Comparison of ENCODE assay signal across 33 cellular contexts in the genomic region with DNA sequence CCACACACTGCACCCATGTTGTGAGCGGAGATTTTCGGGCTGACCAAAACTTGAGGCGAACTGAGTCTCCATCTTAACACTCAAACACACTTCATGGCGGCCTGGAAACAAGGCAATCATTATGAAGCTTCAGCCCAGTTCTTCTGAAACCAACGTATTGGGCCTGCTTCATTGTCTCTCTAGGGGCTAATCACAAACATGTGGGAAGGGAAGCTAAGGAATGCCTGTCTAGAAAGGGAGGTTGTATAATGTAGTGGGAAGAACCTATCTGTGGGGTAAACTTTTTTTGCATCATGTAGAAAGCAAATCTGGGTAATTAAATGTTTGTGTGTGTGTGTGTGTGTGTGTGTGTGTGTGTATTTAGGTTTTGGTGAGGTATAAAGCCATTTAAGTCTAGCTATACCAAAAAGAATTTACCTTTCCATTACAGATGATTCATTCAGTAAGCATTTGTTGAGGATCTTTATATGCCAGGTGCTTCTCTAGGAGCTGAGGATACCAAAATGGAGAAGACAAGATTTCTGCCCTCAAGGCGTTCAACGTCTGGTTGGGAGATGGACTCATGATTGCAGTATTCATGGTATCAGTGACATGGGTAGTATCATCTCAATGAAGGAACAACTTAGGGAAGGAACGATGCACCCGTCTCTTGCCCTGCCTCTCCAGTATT. TPM values are rescaled to one million over a fixed set of nuclear protein-coding genes. Genes with fewer than 3 reads are reported as not detected.
"Had no signal": no experiment of that assay in that cellular context is flagged by ENCODE, and none has a peak within 500 bp of the region (broad histone marks: within the 10 kb centered on the region; RNA-seq: fewer than 3 reads in every experiment).

No MANE protein-coding gene starts in this region.

- H3K36me3 ChIP-seq: esophagus squamous epithelium, lower lobe of right lung, pancreas, prostate gland, upper lobe of left lung had no signal

- H3K27ac Mint-ChIP-seq: activated B cell treated with CpG ODN at 0.5 μM for 24 hours; activated CD8-positive, alpha-beta memory T cell treated with anti-CD3 and anti-CD28 coated beads, Interleukin-2, amount 10 ng/mL, durations not matched to agents 7 days and 5 days; activated CD8-positive, alpha-beta T cell treated with anti-CD3 and anti-CD28 coated beads, Interleukin-2, amount 10 ng/mL, durations not matched to agents 7 days and 5 days; activated naive CD4-positive, alpha-beta T cell treated with anti-CD3 and anti-CD28 coated beads, Interleukin-2, amount 50 U/mL, for 24 hours; activated naive CD8-positive, alpha-beta T cell treated with anti-CD3 and anti-CD28 coated beads, Interleukin-2, amount 50 U/mL, for 24 hours; activated T-helper 2 cell treated with anti-CD3 and anti-CD28 coated beads, Interferon-gamma antibody, Interleukin-2, Interleukin-4, amounts not matched to agents 10 μg/mL and 5 μg/mL and 100 μg/mL, durations not matched to agents 14 hours and 24 hours and 36 hours; endodermal cell; immature natural killer cell; stimulated activated memory B cell treated with anti-CD40 and anti-IgM and Interleukin-4, amounts not matched to agents 10 μg/mL and 1 μg/mL and 100 μg/mL, for 72 hours; stimulated activated naive CD8-positive, alpha-beta T cell treated with anti-CD3 and anti-CD28 coated beads, Interleukin-15, amount 100 ng/mL, for 72 hours; T-helper 17 cell had no signal

- H3K9me3 ChIP-seq: esophagus squamous epithelium, left lung, lower lobe of right lung, pancreas, prostate gland, upper lobe of left lung had no signal

- ATAC-seq: activated CD8-positive, alpha-beta memory T cell treated with anti-CD3 and anti-CD28 coated beads, Interleukin-2, amount 10 ng/mL, durations not matched to agents 7 days and 5 days; activated CD8-positive, alpha-beta T cell treated with anti-CD3 and anti-CD28 coated beads, Interleukin-2, amount 10 ng/mL, durations not matched to agents 7 days and 5 days; activated naive CD8-positive, alpha-beta T cell treated with anti-CD3 and anti-CD28 coated beads, Interleukin-2, amount 50 U/mL, for 24 hours; left lung; lower lobe of right lung; pancreas; sciatic nerve; stimulated activated memory B cell treated with anti-CD40 and anti-IgM and Interleukin-4, amounts not matched to agents 10 μg/mL and 1 μg/mL and 100 μg/mL, for 72 hours; stimulated activated naive CD8-positive, alpha-beta T cell treated with anti-CD3 and anti-CD28 coated beads, Interleukin-15, amount 100 ng/mL, for 72 hours; T-helper 17 cell had no signal

- DNase-seq: activated B cell treated with CpG ODN at 0.5 μM for 24 hours; activated CD4-positive, alpha-beta T cell treated with anti-CD3 and anti-CD28 coated beads, Interleukin-2, amount 50 U/mL, for 1 hour; activated CD8-positive, alpha-beta memory T cell treated with anti-CD3 and anti-CD28 coated beads, Interleukin-2, amount 10 ng/mL, durations not matched to agents 7 days and 5 days; activated CD8-positive, alpha-beta T cell treated with anti-CD3 and anti-CD28 coated beads, Interleukin-2, amount 10 ng/mL, durations not matched to agents 7 days and 5 days; activated naive CD8-positive, alpha-beta T cell treated with anti-CD3 and anti-CD28 coated beads, Interleukin-2, amount 50 U/mL, for 24 hours; activated T-cell treated with anti-CD3 and anti-CD28 coated beads, Interleukin-2, amount 50 U/mL, for 48 hours; amygdala; central memory CD4-positive, alpha-beta T cell; endodermal cell; esophagus squamous epithelium; head of caudate nucleus; hippocampal formation; immature natural killer cell; kidney glomerular epithelial cell; left lung; lower lobe of right lung; nucleus accumbens; pancreas; retina; stimulated activated CD4-positive, alpha-beta T cell treated with anti-CD3 and anti-CD28 coated beads, Interleukin-12 subunit alpha, Interleukin-12 subunit beta, amount 100 ng/mL, for 4 hours; stimulated activated CD4-positive, alpha-beta T cell treated with anti-CD3 and anti-CD28 coated beads, Interleukin-4, amount 100 ng/mL, for 24 hours; stimulated activated naive CD8-positive, alpha-beta T cell treated with anti-CD3 and anti-CD28 coated beads, Interleukin-15, amount 100 ng/mL, for 72 hours; substantia nigra; SW 1271; T-helper 17 cell; upper lobe of left lung had no signal

- H3K4me3 Mint-ChIP-seq: activated B cell treated with CpG ODN at 0.5 μM for 24 hours; activated CD8-positive, alpha-beta memory T cell treated with anti-CD3 and anti-CD28 coated beads, Interleukin-2, amount 10 ng/mL, durations not matched to agents 7 days and 5 days; activated CD8-positive, alpha-beta T cell treated with anti-CD3 and anti-CD28 coated beads, Interleukin-2, amount 10 ng/mL, durations not matched to agents 7 days and 5 days; activated naive CD4-positive, alpha-beta T cell treated with anti-CD3 and anti-CD28 coated beads, Interleukin-2, amount 50 U/mL, for 24 hours; activated naive CD8-positive, alpha-beta T cell treated with anti-CD3 and anti-CD28 coated beads, Interleukin-2, amount 50 U/mL, for 24 hours; endodermal cell; immature natural killer cell; stimulated activated memory B cell treated with anti-CD40 and anti-IgM and Interleukin-4, amounts not matched to agents 10 μg/mL and 1 μg/mL and 100 μg/mL, for 72 hours; stimulated activated naive CD8-positive, alpha-beta T cell treated with anti-CD3 and anti-CD28 coated beads, Interleukin-15, amount 100 ng/mL, for 72 hours; T-helper 17 cell had no signal

- H3K4me3 ChIP-seq: esophagus squamous epithelium, left lung, lower lobe of right lung, pancreas, prostate gland, skin epidermis, upper lobe of left lung had no signal

- H3K4me1 Mint-ChIP-seq: activated B cell treated with CpG ODN at 0.5 μM for 24 hours; activated CD8-positive, alpha-beta memory T cell treated with anti-CD3 and anti-CD28 coated beads, Interleukin-2, amount 10 ng/mL, durations not matched to agents 7 days and 5 days; activated naive CD4-positive, alpha-beta T cell treated with anti-CD3 and anti-CD28 coated beads, Interleukin-2, amount 50 U/mL, for 24 hours; immature natural killer cell; stimulated activated memory B cell treated with anti-CD40 and anti-IgM and Interleukin-4, amounts not matched to agents 10 μg/mL and 1 μg/mL and 100 μg/mL, for 72 hours; stimulated activated naive CD8-positive, alpha-beta T cell treated with anti-CD3 and anti-CD28 coated beads, Interleukin-15, amount 100 ng/mL, for 72 hours; T-helper 17 cell had no signal

- H3K27me3 ChIP-seq: esophagus squamous epithelium, pancreas, upper lobe of left lung had no signal

- H3K9me3 Mint-ChIP-seq: activated B cell treated with CpG ODN at 0.5 μM for 24 hours; activated naive CD4-positive, alpha-beta T cell treated with anti-CD3 and anti-CD28 coated beads, Interleukin-2, amount 50 U/mL, for 24 hours; activated naive CD8-positive, alpha-beta T cell treated with anti-CD3 and anti-CD28 coated beads, Interleukin-2, amount 50 U/mL, for 24 hours; activated T-helper 2 cell treated with anti-CD3 and anti-CD28 coated beads, Interferon-gamma antibody, Interleukin-2, Interleukin-4, amounts not matched to agents 10 μg/mL and 5 μg/mL and 100 μg/mL, durations not matched to agents 14 hours and 24 hours and 36 hours; endodermal cell; immature natural killer cell; stimulated activated memory B cell treated with anti-CD40 and anti-IgM and Interleukin-4, amounts not matched to agents 10 μg/mL and 1 μg/mL and 100 μg/mL, for 72 hours; stimulated activated naive CD8-positive, alpha-beta T cell treated with anti-CD3 and anti-CD28 coated beads, Interleukin-15, amount 100 ng/mL, for 72 hours had no signal

- H3K27ac ChIP-seq: epithelial cell of prostate, esophagus squamous epithelium, left lung, lower lobe of right lung, pancreas, prostate gland, skin epidermis, upper lobe of left lung had no signal

- H3K4me1 ChIP-seq: lower lobe of right lung, pancreas, prostate gland, upper lobe of left lung had no signal

- H3K36me3 Mint-ChIP-seq: activated CD8-positive, alpha-beta memory T cell treated with anti-CD3 and anti-CD28 coated beads, Interleukin-2, amount 10 ng/mL, durations not matched to agents 7 days and 5 days; activated naive CD4-positive, alpha-beta T cell treated with anti-CD3 and anti-CD28 coated beads, Interleukin-2, amount 50 U/mL, for 24 hours; immature natural killer cell; stimulated activated memory B cell treated with anti-CD40 and anti-IgM and Interleukin-4, amounts not matched to agents 10 μg/mL and 1 μg/mL and 100 μg/mL, for 72 hours had no signal

RNA-seq across cellular contexts. Expression of a gene that starts 29.4 kb away (rescaled TPM):
- total RNA-seq: activated CD8-positive, alpha-beta memory T cell treated with anti-CD3 and anti-CD28 coated beads, Interleukin-2, amount 10 ng/mL, durations not matched to agents 7 days and 5 days; activated CD8-positive, alpha-beta T cell treated with anti-CD3 and anti-CD28 coated beads, Interleukin-2, amount 10 ng/mL, durations not matched to agents 7 days and 5 days; activated T-helper 2 cell treated with anti-CD3 and anti-CD28 coated beads, Interferon-gamma antibody, Interleukin-2, Interleukin-4, amounts not matched to agents 10 μg/mL and 5 μg/mL and 100 μg/mL, durations not matched to agents 14 hours and 24 hours and 36 hours; T-helper 17 cell had no signal
